Comparison of ENCODE assay signal across 8 cellular contexts in the genomic region with DNA sequence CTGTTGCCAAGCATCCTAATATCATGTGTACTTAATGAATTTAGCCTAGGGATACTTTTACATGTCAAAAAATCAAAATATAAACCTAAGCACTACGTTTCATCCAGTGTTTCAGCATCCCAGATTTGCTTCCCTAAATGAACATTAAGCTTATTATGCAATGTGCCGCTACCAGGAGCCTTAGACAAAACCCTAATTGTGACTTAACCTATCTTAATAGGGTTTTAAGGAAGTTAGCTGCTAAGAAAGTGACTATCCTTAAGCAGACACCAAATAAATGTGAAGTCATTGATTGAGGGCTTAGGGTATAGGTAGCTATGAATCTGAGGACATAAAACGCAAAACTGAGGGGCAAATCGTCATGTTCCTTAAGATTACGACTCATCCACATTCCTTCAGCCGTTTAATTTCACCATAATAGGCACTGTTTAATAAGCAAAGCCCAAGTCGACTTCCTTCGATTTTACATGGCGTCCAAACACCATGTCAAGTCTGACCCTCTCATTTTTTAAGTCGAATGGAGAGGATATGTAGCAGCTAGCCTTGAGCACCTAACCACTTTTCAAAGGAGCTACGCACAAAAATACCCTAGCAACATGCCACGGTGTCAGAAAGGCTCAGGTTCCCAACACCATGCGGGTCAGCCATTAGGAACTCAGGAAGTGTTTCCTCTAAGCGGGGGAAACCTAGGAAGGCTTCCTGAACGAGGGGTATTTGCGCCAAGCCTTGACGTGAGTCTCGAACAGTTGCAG. TPM values are rescaled to one million over a fixed set of nuclear protein-coding genes. Genes with fewer than 3 reads are reported as not detected.
DNase-seq lines count a peak whose midpoint lies in the region; ATAC-seq, FAIRE-seq and TF ChIP-seq lines count a peak whose summit lies in the region.

No MANE protein-coding gene starts in this region.

- H4K20me1 ChIP-seq in Loucy (ENCODE audit: insufficient read depth, low read length, poor library complexity, severe bottlenecking): peaks cover 32% of the 10 kb centered on the region

- no peak for TF ChIP-seq EP300 in suprapubic skin (IDR thresholded peaks at IDR 0.05)

- peak overlapping the region; percentile 99 for H3K4me3 ChIP-seq in Loucy (ENCODE audit: low read length, poor library complexity, severe bottlenecking)
- H3K4me3 ChIP-seq in adrenal gland: peak overlapping the region; percentile 13 to 81 (median 48)
- peak overlapping the region; percentile 82 to 96 for H3K4me3 ChIP-seq in kidney (ENCODE audit: low read length in 2 of 2)
- H3K4me3 ChIP-seq in suprapubic skin: peak overlapping the region; percentile 80

- H3K9me3 ChIP-seq in ES-I3 (ENCODE audit: control insufficient read depth, insufficient read depth, low read length) (no peaks in the 10 kb centered on the region), Loucy (ENCODE audit: insufficient read depth, low read depth, low read length) (no peaks in the 10 kb centered on the region), adrenal gland (replicated peaks in 1 of 3) (no peaks in the 10 kb centered on the region), kidney (ENCODE audit: control insufficient read depth in 1 of 2, low read length in 2 of 2) (no peaks in the 10 kb centered on the region), suprapubic skin (no peaks in the 10 kb centered on the region)

- DNase-seq in adrenal gland: peak in 2 of 7 donors; percentile 64 to 79
- no peak for DNase-seq in kidney
- no peak for DNase-seq in suprapubic skin (ENCODE audit: low spot score in 2 of 2)
- no peak for DNase-seq in frontal cortex (ENCODE audit: low spot score in 2 of 2)

- TF ChIP-seq POLR2A in adrenal gland (IDR thresholded peaks at IDR 0.05): no peak
- TF ChIP-seq POLR2A in suprapubic skin (IDR thresholded peaks at IDR 0.05): no peak

- intact Hi-C loops in adrenal gland (cut with DNase I): no loop called here
- intact Hi-C loops in kidney (cut with DNase I): no loop called here

- 7 to 19% (median 11%) methylated on average over 10 to 18 of the region's 18 CpGs for WGBS in adrenal gland, 4 donors
- WGBS in suprapubic skin: 12% methylated on average over 13 of the region's 18 CpGs

- FAIRE-seq in kidney (lab: Jason Lieb, UNC) (no peak), frontal cortex (lab: Jason Lieb, UNC) (no peak)

- peaks cover 28% of the 10 kb centered on the region for H3K4me1 ChIP-seq in ES-I3 (ENCODE audit: insufficient read depth, low read length)
- H3K4me1 ChIP-seq in Loucy (ENCODE audit: insufficient read depth, low read length, poor library complexity, severe bottlenecking): peaks cover 64% of the 10 kb centered on the region
- peaks cover 23 to 48% of the 10 kb centered on the region in 2 donors for H3K4me1 ChIP-seq in adrenal gland (replicated peaks in 1 of 2)
- peaks cover 14 to 16% of the 10 kb centered on the region in 2 donors for H3K4me1 ChIP-seq in kidney (ENCODE audit: control insufficient read depth in 1 of 2, insufficient read depth in 1 of 2, low read depth in 1 of 2, low read length in 2 of 2)
- H3K4me1 ChIP-seq in suprapubic skin: peaks cover 77% of the 10 kb centered on the region

- TF ChIP-seq CTCF in Loucy (conservative IDR thresholded peaks at IDR 0.05; ENCODE audit: low read length) (no peak), adrenal gland (IDR thresholded peaks at IDR 0.05) (no peak), kidney (IDR thresholded peaks at IDR 0.05; ENCODE audit: borderline replicate concordance, extremely low read depth, insufficient read depth) (no peak), suprapubic skin (IDR thresholded peaks at IDR 0.05) (no peak)

- peak overlapping the region; percentile 94 to 100 (median 99) for H3K27ac ChIP-seq in adrenal gland
- peak overlapping the region; percentile 99 to 100 for H3K27ac ChIP-seq in kidney (ENCODE audit: low read depth in 2 of 2, low read length in 2 of 2)
- H3K27ac ChIP-seq in suprapubic skin: peak overlapping the region; percentile 99

- H3K4me2 ChIP-seq in Loucy (ENCODE audit: low read depth, low read length, poor library complexity, severe bottlenecking): peak overlapping the region; percentile 85

- peaks cover 3% of the 10 kb centered on the region; the same call in 1 of the 2 replicates for H3F3A ChIP-seq in Loucy (ENCODE audit: low read depth)

- H3K27me3 ChIP-seq in Loucy (ENCODE audit: insufficient read depth, low read length, poor library complexity, severe bottlenecking) (no peaks in the 10 kb centered on the region), adrenal gland (no peaks in the 10 kb centered on the region), suprapubic skin (no peaks in the 10 kb centered on the region)

- H3K9ac ChIP-seq in ES-I3 (ENCODE audit: low read depth, low read length) (peak overlapping the region; percentile 100), Loucy (ENCODE audit: low read depth, low read length, poor library complexity, severe bottlenecking) (peak overlapping the region; percentile 100), kidney (ENCODE audit: low read length in 2 of 2) (peak overlapping the region; percentile 87 to 92)

- H3K9me2 ChIP-seq in Loucy (replicated peaks; ENCODE audit: low read depth, low read length): no peaks in the 10 kb centered on the region

- peak overlapping the region; percentile 68; the same call in 1 of the 2 replicates for H2AFZ ChIP-seq in Loucy (ENCODE audit: low read length)

- ATAC-seq in HG03457 (IDR thresholded peaks at IDR 0.05; ENCODE audit: unreplicated experiment): no peak
- ATAC-seq in GM18870 (IDR thresholded peaks at IDR 0.05; ENCODE audit: unreplicated experiment): no peak

- H3K79me2 ChIP-seq in Loucy (ENCODE audit: insufficient read depth, low read length): peaks cover 88% of the 10 kb centered on the region

- H3K36me3 ChIP-seq in ES-I3 (ENCODE audit: insufficient read depth, low read length) (no peaks in the 10 kb centered on the region; the same call in 1 of the 2 replicates), Loucy (ENCODE audit: insufficient read depth, low read length) (no peaks in the 10 kb centered on the region), adrenal gland (replicated peaks in 1 of 2) (no peaks in the 10 kb centered on the region), kidney (ENCODE audit: control insufficient read depth in 1 of 2, insufficient read depth in 2 of 2, low read length in 2 of 2) (no peaks in the 10 kb centered on the region), suprapubic skin (no peaks in the 10 kb centered on the region)

RNA-seq across cellular contexts. Expression of gene HDLBP, which starts 1.1 kb away (rescaled TPM):
- total RNA-seq in adrenal gland (100 to 1,000 TPM; 357 to 648 (median 498) TPM), kidney (356 TPM), suprapubic skin (100 to 1,000 TPM; 263 to 400 (median 287) TPM), frontal cortex (159 TPM)
- polyA plus RNA-seq in adrenal gland (100 to 1,000 TPM; 295 to 880 (median 378) TPM), kidney (ENCODE audit: insufficient read depth, low read depth, low replicate concordance) (256 TPM)

RNA-seq across cellular contexts. Expression of gene SEPTIN2, which starts 1.4 kb away (rescaled TPM):
- total RNA-seq in adrenal gland (100 to 1,000 TPM; 192 to 352 (median 251) TPM), kidney (435 TPM), suprapubic skin (100 to 1,000 TPM; 126 to 233 (median 165) TPM), frontal cortex (207 TPM)
- polyA plus RNA-seq in adrenal gland (100 to 1,000 TPM; 108 to 368 (median 145) TPM), kidney (ENCODE audit: insufficient read depth, low read depth, low replicate concordance) (187 TPM)

RNA-seq across cellular contexts. Expression of gene FARP2, which starts 41.7 kb away (rescaled TPM):
- total RNA-seq in adrenal gland: 10 to 100 TPM; 17.3 to 58.8 (median 37.8) TPM
- 10 to 100 TPM; 34.4 to 55.3 (median 35.8) TPM for polyA plus RNA-seq in adrenal gland
- 50.5 TPM for total RNA-seq in kidney
- 20.3 TPM for polyA plus RNA-seq in kidney (ENCODE audit: insufficient read depth, low read depth, low replicate concordance)
- 100 to 1,000 TPM in 2 of 4 donors, 10 to 100 TPM in 2; 70.0 to 185 (median 95.5) TPM for total RNA-seq in suprapubic skin
- 37.1 TPM for total RNA-seq in frontal cortex

Comparison
In these comparisons a context has a peak if more than half of its experiments do, and no peak if none do; other contexts are left out.
1. H3K4me3 ChIP-seq: peak in every context shown above with its lines; median percentile 99 in Loucy; 89 in kidney; 80 in suprapubic skin; 48 in adrenal gland.